Comparison of ENCODE assay signal across 8 cellular contexts in the genomic region with DNA sequence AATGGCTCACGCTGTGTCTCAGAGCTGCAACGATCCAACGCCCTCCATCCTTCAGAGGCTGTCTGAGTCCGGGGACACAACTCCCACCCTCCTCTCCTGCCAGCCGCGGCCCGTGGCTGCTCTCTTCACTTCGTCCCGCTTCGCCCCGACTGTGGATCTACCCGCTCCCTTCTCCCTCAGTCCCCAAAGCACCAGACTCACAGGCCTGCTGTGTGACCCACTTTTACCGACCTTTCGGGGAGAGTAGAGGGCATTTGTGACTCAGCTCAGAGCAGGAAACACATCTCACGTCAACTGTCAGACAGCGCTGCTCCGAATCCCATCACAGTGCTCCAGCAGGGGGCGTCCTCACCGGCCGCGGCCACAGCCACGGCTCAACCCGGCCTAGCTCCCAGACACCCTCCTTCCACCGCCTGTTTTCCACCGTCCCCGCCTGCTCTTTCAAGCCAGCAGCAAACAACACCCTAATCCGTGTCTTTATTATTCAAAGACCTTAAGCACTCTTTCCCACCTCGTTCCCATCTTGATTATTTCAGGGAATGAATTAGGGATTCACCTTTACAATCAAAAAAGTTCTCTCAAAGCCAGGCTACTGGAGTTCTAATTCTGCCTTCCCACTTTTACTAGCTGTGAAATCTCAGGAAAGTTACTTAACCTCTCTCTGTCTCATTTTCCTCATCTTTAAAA. TPM values are rescaled to one million over a fixed set of nuclear protein-coding genes. Genes with fewer than 3 reads are reported as not detected.
DNase-seq lines count a peak whose midpoint lies in the region; ATAC-seq and TF ChIP-seq lines count a peak whose summit lies in the region.

No MANE protein-coding gene starts in this region.

- peak in 1 of 2 donors; percentile 7 for TF ChIP-seq POLR2A in uterus (IDR thresholded peaks at IDR 0.05)

- peak overlapping the region; percentile 16 for H3K27ac ChIP-seq in KOPT-K1 (ENCODE audit: low read depth, low read length, poor library complexity, severe bottlenecking)
- peak overlapping the region; percentile 25 for H3K27ac ChIP-seq in angular gyrus (ENCODE audit: low read depth, low read length)
- no peak overlapping the region for H3K27ac ChIP-seq in rectal smooth muscle tissue (ENCODE audit: low read depth, low read length)
- peak overlapping the region in 1 of 2 donors; percentile 38 for H3K27ac ChIP-seq in uterus

- H3K9ac ChIP-seq in rectal smooth muscle tissue (ENCODE audit: low read length): no peak overlapping the region

- H3K9me3 ChIP-seq in BE2C (no peaks in the 10 kb centered on the region), KOPT-K1 (ENCODE audit: insufficient read depth, low read length, poor library complexity, severe bottlenecking) (no peaks in the 10 kb centered on the region), uterus (no peaks in the 10 kb centered on the region)

- peak; percentile 83 for ATAC-seq in GM19351 (IDR thresholded peaks at IDR 0.05; ENCODE audit: unreplicated experiment)

- H3K27me3 ChIP-seq in BE2C (no peaks in the 10 kb centered on the region), rectal smooth muscle tissue (ENCODE audit: control insufficient read depth, insufficient read depth, low read length) (no peaks in the 10 kb centered on the region), uterus (no peaks in the 10 kb centered on the region)

- H3K4me3 ChIP-seq in BE2C (ENCODE audit: low read depth, low read length) (peak overlapping the region; percentile 50), rectal smooth muscle tissue (ENCODE audit: low read length) (peak overlapping the region; percentile 45), uterus (peak overlapping the region in 1 of 2 donors; percentile 5)

- TF ChIP-seq CTCF in BE2C (IDR thresholded peaks at IDR 0.05; ENCODE audit: low read depth, low read length): peak; percentile 97
- TF ChIP-seq CTCF in uterus (IDR thresholded peaks at IDR 0.05): peak; percentile 75 to 89 (median 77)

- DNase-seq in BE2C (peak; percentile 92), T-helper 2 cell (peak; percentile 52 to 86 (median 61)), hepatic stellate cell (ENCODE audit: low spot score) (peak; percentile 91), uterus (peak; percentile 76 to 88)

- intact Hi-C loops in uterus (cut with DNase I; ENCODE audit: low total_unique reads): no loop called here

- no peaks in the 10 kb centered on the region for H3K36me3 ChIP-seq in BE2C
- H3K36me3 ChIP-seq in KOPT-K1 (ENCODE audit: insufficient read depth, low read length): no peaks in the 10 kb centered on the region
- no peaks in the 10 kb centered on the region for H3K36me3 ChIP-seq in rectal smooth muscle tissue (ENCODE audit: control insufficient read depth, insufficient read depth, low read length)
- H3K36me3 ChIP-seq in uterus: no peaks in the 10 kb centered on the region

- H3K4me1 ChIP-seq in BE2C: peaks cover 46% of the 10 kb centered on the region
- H3K4me1 ChIP-seq in rectal smooth muscle tissue (ENCODE audit: control insufficient read depth, insufficient read depth, low read length): peaks cover 2% of the 10 kb centered on the region
- no peaks in the 10 kb centered on the region for H3K4me1 ChIP-seq in uterus

RNA-seq across cellular contexts. Expression of a gene that starts 5.0 kb away (rescaled TPM):
- polyA plus RNA-seq in BE2C (2012; ENCODE audit: insufficient read depth, insufficient read length, low read depth): 2.5 TPM
- not detected for total RNA-seq in uterus

RNA-seq across cellular contexts. Expression of a gene that starts 16.1 kb away (rescaled TPM):
- polyA plus RNA-seq in BE2C (2012; ENCODE audit: insufficient read depth, insufficient read length, low read depth): 3.4 TPM
- total RNA-seq in uterus: 1 to 10 TPM in 1 of 4 donors, not detected in 3; 2.3 TPM

RNA-seq across cellular contexts. Expression of a gene that starts 27.2 kb away (rescaled TPM):
- polyA plus RNA-seq in BE2C (2012; ENCODE audit: insufficient read depth, insufficient read length, low read depth): 3.2 TPM
- total RNA-seq in uterus: under 1 TPM in 1 of 4 donors, not detected in 3; 0.35 TPM

RNA-seq across cellular contexts. Expression of a gene that starts 41.8 kb away (rescaled TPM):
- polyA plus RNA-seq in BE2C (2012; ENCODE audit: insufficient read depth, insufficient read length, low read depth): 226 TPM
- total RNA-seq in uterus: 10 to 100 TPM in 1 of 4 donors, 1 to 10 TPM in 3; 1.0 to 11.9 (median 5.5) TPM
